ENCODE assay signal across 21 cellular contexts in the genomic region with DNA sequence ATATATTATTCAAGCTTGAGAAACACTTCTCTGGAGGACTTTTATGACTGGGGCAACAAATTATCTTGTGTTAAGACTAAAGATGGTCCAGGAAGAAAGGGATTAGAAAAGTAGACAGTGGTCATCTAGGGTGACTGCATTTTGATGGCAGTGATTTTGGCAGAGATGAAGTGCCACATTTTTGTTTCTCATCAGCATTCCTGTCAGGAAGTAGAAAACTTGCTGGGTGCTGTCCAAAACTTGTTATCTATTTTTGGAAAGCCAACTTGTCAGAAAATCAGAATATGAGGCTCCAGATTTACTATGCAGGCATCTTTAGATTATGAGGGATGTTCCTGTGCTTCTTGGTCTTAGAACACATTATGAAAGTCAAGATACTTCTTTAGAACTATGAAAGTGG.
"Had no signal": no experiment of that assay in that cellular context is flagged by ENCODE, and none has a peak within 500 bp of the region (broad histone marks: within the 10 kb centered on the region; RNA-seq: fewer than 3 reads in every experiment).

No MANE protein-coding gene starts in this region.

- H3K9me3 ChIP-seq: heart right ventricle, neutrophil, pancreas, prostate gland, thoracic aorta, tibial nerve, upper lobe of left lung had no signal

- H3K27me3 ChIP-seq: dorsolateral prefrontal cortex, heart right ventricle, neutrophil, pancreas, tibial nerve, upper lobe of left lung had no signal

- H3K4me3 ChIP-seq: dorsolateral prefrontal cortex, heart right ventricle, lung, pancreas, prostate gland, thoracic aorta, tibial nerve, upper lobe of left lung had no signal

- DNase-seq: cerebellar nuclear complex; dorsolateral prefrontal cortex; effector CD4-positive, alpha-beta T cell; heart right ventricle; hippocampal formation; islet precursor cell; kidney glomerular epithelial cell; naive B cell; pancreas; right cardiac atrium; small intestine; stimulated activated CD4-positive, alpha-beta T cell treated with anti-CD3 and anti-CD28 coated beads, Interleukin-15, amount 100 ng/mL, for 24 hours; stimulated activated CD4-positive, alpha-beta T cell treated with anti-CD3 and anti-CD28 coated beads, Interleukin-2, amount 100 ng/mL, for 48 hours; stimulated activated naive B cell treated with anti-CD40 and anti-IgM and Interleukin-4, amounts not matched to agents 10 μg/mL and 1 μg/mL and 100 μg/mL, for 72 hours; upper lobe of left lung had no signal

- H3K4me1 ChIP-seq: pancreas, prostate gland, tibial nerve had no signal

- H3K36me3 ChIP-seq: neutrophil, pancreas, prostate gland, thoracic aorta, tibial nerve had no signal

- ATAC-seq: natural killer cell treated with Interleukin-12 subunit alpha and Interleukin-12 subunit beta and Interleukin-15 and Interleukin-18, amount 100 ng/mL, for 72 hours; pancreas had no signal

- H3K27ac ChIP-seq: neutrophil, pancreas, prostate gland, thoracic aorta, tibial nerve had no signal
